In the genomic region with DNA sequence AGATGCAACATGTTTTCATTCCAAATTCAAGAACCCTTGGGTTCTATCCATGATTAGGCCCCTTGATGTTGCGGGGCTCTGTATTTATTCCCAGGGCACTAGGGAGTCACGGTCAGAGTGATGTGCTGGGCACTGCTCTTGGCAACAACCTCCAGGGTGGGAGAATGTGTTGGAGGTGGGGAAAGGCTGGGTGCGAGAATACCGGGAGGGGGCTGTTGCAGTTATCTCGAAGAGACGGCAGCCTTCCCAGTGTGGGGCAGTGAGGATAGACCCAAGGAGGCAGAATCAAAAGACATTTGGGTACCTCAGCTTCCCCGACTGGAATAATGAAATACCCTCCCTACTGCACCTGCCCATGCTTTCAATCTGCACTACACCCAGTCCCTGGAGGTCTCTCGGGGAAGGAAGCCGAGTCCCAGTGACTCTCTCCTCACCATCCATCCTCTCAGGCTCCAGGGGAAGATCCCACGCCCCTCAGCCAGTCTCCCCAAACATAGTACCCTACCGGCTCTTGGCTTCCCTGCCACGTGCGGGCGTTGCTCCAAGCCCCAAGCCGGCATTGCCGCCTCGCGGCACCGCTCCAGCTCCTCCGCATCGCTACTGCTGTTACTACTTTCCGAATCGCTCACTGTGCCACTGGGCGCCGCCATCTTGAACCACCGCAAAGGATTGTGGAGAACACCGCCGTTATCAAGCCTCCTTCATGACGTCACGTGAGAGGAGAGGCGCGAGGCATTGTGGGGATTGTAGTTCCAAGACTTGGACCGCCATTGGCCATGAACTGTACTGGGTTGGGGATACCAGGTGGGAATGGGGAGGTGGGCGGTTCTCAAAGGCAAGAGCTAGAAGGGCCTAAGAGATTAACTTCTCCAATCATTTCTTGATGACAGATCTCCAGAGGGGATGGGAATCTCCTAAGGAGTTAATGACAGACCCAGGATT, we compare ENCODE assay signal across 8 cellular contexts. TPM values are rescaled to one million over a fixed set of nuclear protein-coding genes. Genes with fewer than 3 reads are reported as not detected.
A peak's percentile ranks its signal among the peaks of the same experiment; 100 is the strongest.
DNase-seq lines count a peak whose midpoint lies in the region; ATAC-seq and TF ChIP-seq lines count a peak whose summit lies in the region.

A gene with protein sequence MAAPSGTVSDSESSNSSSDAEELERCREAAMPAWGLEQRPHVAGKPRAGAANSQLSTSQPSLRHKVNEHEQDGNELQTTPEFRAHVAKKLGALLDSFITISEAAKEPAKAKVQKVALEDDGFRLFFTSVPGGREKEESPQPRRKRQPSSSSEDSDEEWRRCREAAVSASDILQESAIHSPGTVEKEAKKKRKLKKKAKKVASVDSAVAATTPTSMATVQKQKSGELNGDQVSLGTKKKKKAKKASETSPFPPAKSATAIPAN (minus strand): TSS at position 663 of the 942 bp plus-strand sequence. CDS start 13 bp downstream, at position 650.

- H3K79me2 ChIP-seq in osteoblast (ENCODE audit: insufficient read depth, low read length), result peaks cover 16% of the 10 kb centered on the region

- 1 to 2% methylated on average over 30 to 34 of the region's 34 CpGs for WGBS in testis, 2 donors

- peak within 1 kb of the TSS; percentile 91 for H3K4me2 ChIP-seq in osteoblast (ENCODE audit: insufficient read depth, low read length)

- no peaks in the 10 kb centered on the region for H4K20me1 ChIP-seq in osteoblast (ENCODE audit: insufficient read depth, low read length)

- H3K27me3 ChIP-seq in osteoblast (ENCODE audit: insufficient read depth, low read length), result peaks cover 2% of the 10 kb centered on the region
- no peaks in the 10 kb centered on the region for H3K27me3 ChIP-seq in testis

- no peak for TF ChIP-seq CTCF in GM10266 (IDR thresholded peaks at IDR 0.05; ENCODE audit: control insufficient read depth, insufficient read depth, low read depth, missing control alignments)
- TF ChIP-seq CTCF in osteoblast (IDR thresholded peaks at IDR 0.05; ENCODE audit: extremely low read depth, low read depth, low read length), result no peak
- TF ChIP-seq CTCF in testis (IDR thresholded peaks at IDR 0.05), result peak in 1 of 3 experiments; percentile 1

- H3K27ac ChIP-seq in osteoblast (ENCODE audit: low read depth, low read length) (peak within 1 kb of the TSS; percentile 79), testis (peak within 1 kb of the TSS; percentile 32 to 81)

- no peak for TF ChIP-seq POLR2A in testis (IDR thresholded peaks at IDR 0.05)

- H3K4me3 ChIP-seq in osteoblast (ENCODE audit: insufficient read depth, low read length) (peak within 1 kb of the TSS; percentile 86), testis (peak within 1 kb of the TSS; percentile 76 to 81)

- H3K36me3 ChIP-seq in osteoblast (ENCODE audit: insufficient read depth, low read length) (no peaks in the 10 kb centered on the region), testis (ENCODE audit: low read depth, missing control alignments) (no peaks in the 10 kb centered on the region)

- ATAC-seq in HG02623 (IDR thresholded peaks at IDR 0.05; ENCODE audit: unreplicated experiment) (peak; percentile 93), SK-N-SH treated with all-trans-retinoic acid at 6 μM for 48 hours (peak; percentile 99)

- peak within 1 kb of the TSS; percentile 96 for H2AFZ ChIP-seq in osteoblast (ENCODE audit: low read length)

- H3K4me1 ChIP-seq in osteoblast (ENCODE audit: insufficient read depth, low read length) (peaks cover 9% of the 10 kb centered on the region), testis (no peaks in the 10 kb centered on the region)

- intact Hi-C loops in testis (cut with DNase I; ENCODE audit: low total_unique reads), result no loop called here

- DNase-seq in GM10266 (ENCODE audit: extremely low spot score) (peak; percentile 93), NCI-H1092 treated with DMSO at 0.1 percent for 48 hours (lab: John Stamatoyannopoulos, UW) (peak; percentile 71), glomerular visceral epithelial cell (ENCODE audit: extremely low spot score) (peak; percentile 86), osteoblast (ENCODE audit: insufficient read length, low spot score, missing footprints) (peak; percentile 97), testis (peak; percentile 98)
- peak; percentile 91 for DNase-seq in activated naive CD4-positive, alpha-beta T cell treated with anti-CD3 and anti-CD28 coated beads, Interleukin-2, amount 50 U/mL, for 16 hours

- H3K9me3 ChIP-seq in osteoblast (ENCODE audit: low read depth, low read length) (no peaks in the 10 kb centered on the region), testis (no peaks in the 10 kb centered on the region)

TF ChIP-seq in SK-N-SH treated with all-trans-retinoic acid at 6 μM for 48 hours, 23 proteins besides CTCF, POLR2A, EP300 and RAD21:
- TF ChIP-seq ZNF8 (CRISPR knock-in tag; IDR thresholded peaks at IDR 0.05), result no peak
- no peak for TF ChIP-seq TOX (CRISPR knock-in tag; IDR thresholded peaks at IDR 0.05; ENCODE audit: borderline replicate concordance)

RNA-seq across cellular contexts. Expression of the gene that starts here (rescaled TPM):
- 11.8 and 15.2 TPM in 2 replicates for total RNA-seq in osteoblast
- total RNA-seq in testis, result 10 to 100 TPM; 14.3 to 16.5 TPM
- polyA plus RNA-seq in testis (ENCODE audit: insufficient read depth, low read depth, low replicate concordance), result 15.9 TPM

Comparison
In these comparisons a context has a peak if more than half of its experiments do, and no peak if none do; other contexts are left out.
1. Peak in every context shown above with its lines: DNase-seq, ATAC-seq, H3K4me3 ChIP-seq and H3K27ac ChIP-seq.